In the genomic region with DNA sequence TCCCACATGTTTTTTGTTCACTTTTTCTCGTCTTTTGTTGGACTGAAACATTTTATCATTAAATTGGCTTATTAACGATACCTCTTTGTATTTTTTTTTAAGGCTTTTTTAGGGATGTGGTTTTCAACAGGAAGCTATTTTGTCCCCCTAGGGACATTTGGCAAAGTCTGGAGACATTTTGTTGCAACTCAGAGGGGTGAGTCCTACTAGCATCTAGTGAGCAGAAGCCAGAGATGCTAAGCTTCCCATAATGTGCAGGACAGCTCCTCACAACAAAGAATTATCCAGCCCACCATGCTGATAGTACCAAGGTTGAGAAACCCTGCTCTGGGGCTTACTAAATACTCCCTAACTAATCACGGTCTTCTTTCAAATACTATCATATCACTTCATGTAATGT, we compare ENCODE assay signal across 22 cellular contexts.
A peak's percentile ranks its signal among the peaks of the same experiment; 100 is the strongest.
DNase-seq lines count a peak whose midpoint lies in the region; ATAC-seq, FAIRE-seq and TF ChIP-seq lines count a peak whose summit lies in the region.
"Had no signal": no experiment of that assay in that cellular context is flagged by ENCODE, and none has a peak within 500 bp of the region (broad histone marks: within the 10 kb centered on the region; RNA-seq: fewer than 3 reads in every experiment).

No MANE protein-coding gene starts in this region.

- BruUV-seq in A673 (replicated peaks; lab: Mats Ljungman, UMichigan): no TSS peak

- H3K4me2 ChIP-seq in BLaER1: peak overlapping the region; percentile 77
- H3K4me2 ChIP-seq: A549, GM23338 had no signal

- no peak overlapping the region for H3K9ac ChIP-seq in BLaER1

- no peaks in the 10 kb centered on the region for H4K20me1 ChIP-seq in BLaER1

- H3K4me3 ChIP-seq in A673 (ENCODE audit: low read depth, low read length, poor library complexity, severe bottlenecking): no peak overlapping the region
- H3K4me3 ChIP-seq in BLaER1: peak overlapping the region; percentile 29; the same call in 1 of the 2 replicates
- H3K4me3 ChIP-seq in NB4 (ENCODE audit: low read depth, low read length): no peak overlapping the region
- H3K4me3 ChIP-seq in fibroblast of mammary gland (ENCODE audit: control insufficient read depth, low read depth, low read length): no peak overlapping the region
- H3K4me3 ChIP-seq: A549, GM23338 had no signal

- TF ChIP-seq POLR2A in NB4 (IDR thresholded peaks at IDR 0.05; ENCODE audit: extremely low read depth, insufficient read length): no peak

- no peak for ATAC-seq in HG02588 (IDR thresholded peaks at IDR 0.05; ENCODE audit: unreplicated experiment)
- ATAC-seq: A549, GM23338, HCT116 had no signal

- intact Hi-C loops in A673 (cut with micrococcal nuclease; ENCODE audit: unreplicated experiment): no loop called here

- TF ChIP-seq CTCF in A673 (conservative IDR thresholded peaks at IDR 0.05; ENCODE audit: low read depth, low read length) (no peak), NB4 (IDR thresholded peaks at IDR 0.05; ENCODE audit: low read depth, low read length) (no peak), fibroblast of mammary gland (conservative IDR thresholded peaks at IDR 0.05; ENCODE audit: control insufficient read depth, insufficient read depth, low read depth, low read length) (no peak)

- H3K36me3 ChIP-seq in A673 (ENCODE audit: insufficient read depth, low read length, poor library complexity, severe bottlenecking) (no peaks in the 10 kb centered on the region), BLaER1 (peaks cover 58% of the 10 kb centered on the region)

- no peak for FAIRE-seq in RCC 7860 (lab: Jason Lieb, UNC)
- FAIRE-seq: A549, GM12891, GM18507 had no signal

- POLR2A ChIA-PET in A673 (lab: Charles Lee; ENCODE audit: low non-redundant PET): no interaction called here

- DNase-seq in A673 (ENCODE audit: low spot score) (peak; percentile 61), NB4 (ENCODE audit: low read depth) (peak; percentile 84), fibroblast of mammary gland (ENCODE audit: low read depth) (peak; percentile 8), RCC 7860 (ENCODE audit: low spot score) (no peak), NCI-H226 (no peak), amniotic stem cell (lab: John Stamatoyannopoulos, UW) (no peak)
- DNase-seq: 8988T; C1 segment of cervical spinal cord; Calu3; CD4-positive, alpha-beta memory T cell; COR-L47; DMS53; DMS79 treated with DMSO at 0.1 percent for 48 hours; GF-D8; H9 had no signal

- CTCF ChIA-PET in A673 (lab: Charles Lee): no interaction called here

- H3K9me3 ChIP-seq in A673 (ENCODE audit: low read depth, low read length, poor library complexity, severe bottlenecking) (no peaks in the 10 kb centered on the region), BLaER1 (peaks cover 41% of the 10 kb centered on the region)
- H3K9me3 ChIP-seq: A549 had no signal

- H3K4me1 ChIP-seq in A673 (ENCODE audit: insufficient read depth, low read length, poor library complexity, severe bottlenecking) (peaks cover 18% of the 10 kb centered on the region), BLaER1 (peaks cover 21% of the 10 kb centered on the region)
- H3K4me1 ChIP-seq: A549 had no signal

- H3K27me3 ChIP-seq in A673 (replicated peaks; ENCODE audit: insufficient read depth, low read depth, low read length, poor library complexity): no peaks in the 10 kb centered on the region
- H3K27me3 ChIP-seq in BLaER1: no peaks in the 10 kb centered on the region

- no peak overlapping the region for H3K27ac ChIP-seq in A673 (ENCODE audit: low read depth, low read length, poor library complexity, severe bottlenecking)
- peak overlapping the region; percentile 33; the same call in 1 of the 2 replicates for H3K27ac ChIP-seq in BLaER1
- H3K27ac ChIP-seq: A549 had no signal

Comparison
In these comparisons a context has a peak if more than half of its experiments do, and no peak if none do; other contexts are left out.
1. DNase-seq: peak in A673 (single experiment), NB4 (single experiment) and fibroblast of mammary gland (single experiment); none in RCC 7860 (single experiment), NCI-H226 (single experiment) and amniotic stem cell (single experiment).